In genomic region chr17:43020789-43021738, GRCh38 we compare ENCODE assay signal across 1 cellular context.
TF ChIP-seq lines count a peak whose summit lies in the region.

No MANE protein-coding gene starts in this region.

TF ChIP-seq in K562, 482 proteins besides CTCF, POLR2A, EP300 and RAD21 (continued from another document and continues in another):
- TF ChIP-seq MGA (IDR thresholded peaks at IDR 0.05) (peak; percentile 83), HMGN3 (IDR thresholded peaks at IDR 0.05; ENCODE audit: borderline replicate concordance, extremely low read depth, insufficient read length, low read depth, low read length) (peak; percentile 82), DLX4 (CRISPR knock-in tag; IDR thresholded peaks at IDR 0.05) (no peak), GABPB1 (CRISPR knock-in tag; IDR thresholded peaks at IDR 0.05) (no peak), ETS2 (tag; IDR thresholded peaks at IDR 0.05; ENCODE audit: borderline replicate concordance, poor library complexity, severe bottlenecking) (no peak), SMARCA5 (IDR thresholded peaks at IDR 0.05) (peak; percentile 66; the same call in 1 of the 2 replicates), ZFP1 (CRISPR knock-in tag; IDR thresholded peaks at IDR 0.05) (no peak), AFF1 (IDR thresholded peaks at IDR 0.05; ENCODE audit: low read depth in 1 of 2, partially characterized antibody in 2 of 2) (peak in 1 of 2 experiments; percentile 75), L3MBTL2 (IDR thresholded peaks at IDR 0.05) (peak; percentile 77), XRCC5 (IDR thresholded peaks at IDR 0.05; ENCODE audit: low read depth, low read length) (no peak), ESRRA (IDR thresholded peaks at IDR 0.05; ENCODE audit: borderline replicate concordance, low read depth) (peak; percentile 83), BCL6 (CRISPR knock-in tag; IDR thresholded peaks at IDR 0.05) (no peak), SOX6 (IDR thresholded peaks at IDR 0.05) (peak; percentile 98), ZNF75A (CRISPR knock-in tag; IDR thresholded peaks at IDR 0.05) (no peak), NR2C2 (CRISPR knock-in tag; IDR thresholded peaks at IDR 0.05) (peak; percentile 59; the same call in 1 of the 2 replicates), NR2C2 (tag; IDR thresholded peaks at IDR 0.05) (peak; percentile 64; the same call in 1 of the 2 replicates), ARNT (IDR thresholded peaks at IDR 0.05) (0 out of 4 replicates have a peak, but pooled peaks of 1 of the 2 experiments have one; percentile 57), YBX1 (IDR thresholded peaks at IDR 0.05) (no peak), NCOA1 (IDR thresholded peaks at IDR 0.05; ENCODE audit: low read depth) (peak; percentile 71; the same call in 1 of the 2 replicates), ZNF140 (CRISPR knock-in tag; IDR thresholded peaks at IDR 0.05) (no peak), CBFB (CRISPR knock-in tag; IDR thresholded peaks at IDR 0.05) (no peak), TGIF2 (CRISPR knock-in tag; IDR thresholded peaks at IDR 0.05) (no peak), FUS (optimal IDR thresholded peaks at IDR 0.05; ENCODE audit: low read depth, low read length) (no peak)
- TF ChIP-seq, protein P1, sequence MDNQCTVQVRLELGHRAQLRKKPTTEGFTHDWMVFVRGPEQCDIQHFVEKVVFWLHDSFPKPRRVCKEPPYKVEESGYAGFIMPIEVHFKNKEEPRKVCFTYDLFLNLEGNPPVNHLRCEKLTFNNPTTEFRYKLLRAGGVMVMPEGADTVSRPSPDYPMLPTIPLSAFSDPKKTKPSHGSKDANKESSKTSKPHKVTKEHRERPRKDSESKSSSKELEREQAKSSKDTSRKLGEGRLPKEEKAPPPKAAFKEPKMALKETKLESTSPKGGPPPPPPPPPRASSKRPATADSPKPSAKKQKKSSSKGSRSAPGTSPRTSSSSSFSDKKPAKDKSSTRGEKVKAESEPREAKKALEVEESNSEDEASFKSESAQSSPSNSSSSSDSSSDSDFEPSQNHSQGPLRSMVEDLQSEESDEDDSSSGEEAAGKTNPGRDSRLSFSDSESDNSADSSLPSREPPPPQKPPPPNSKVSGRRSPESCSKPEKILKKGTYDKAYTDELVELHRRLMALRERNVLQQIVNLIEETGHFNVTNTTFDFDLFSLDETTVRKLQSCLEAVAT (IDR thresholded peaks at IDR 0.05): peak in 1 of 2 experiments; percentile 64; a peak in 2 of 4 replicates
- TF ChIP-seq, protein P2, sequence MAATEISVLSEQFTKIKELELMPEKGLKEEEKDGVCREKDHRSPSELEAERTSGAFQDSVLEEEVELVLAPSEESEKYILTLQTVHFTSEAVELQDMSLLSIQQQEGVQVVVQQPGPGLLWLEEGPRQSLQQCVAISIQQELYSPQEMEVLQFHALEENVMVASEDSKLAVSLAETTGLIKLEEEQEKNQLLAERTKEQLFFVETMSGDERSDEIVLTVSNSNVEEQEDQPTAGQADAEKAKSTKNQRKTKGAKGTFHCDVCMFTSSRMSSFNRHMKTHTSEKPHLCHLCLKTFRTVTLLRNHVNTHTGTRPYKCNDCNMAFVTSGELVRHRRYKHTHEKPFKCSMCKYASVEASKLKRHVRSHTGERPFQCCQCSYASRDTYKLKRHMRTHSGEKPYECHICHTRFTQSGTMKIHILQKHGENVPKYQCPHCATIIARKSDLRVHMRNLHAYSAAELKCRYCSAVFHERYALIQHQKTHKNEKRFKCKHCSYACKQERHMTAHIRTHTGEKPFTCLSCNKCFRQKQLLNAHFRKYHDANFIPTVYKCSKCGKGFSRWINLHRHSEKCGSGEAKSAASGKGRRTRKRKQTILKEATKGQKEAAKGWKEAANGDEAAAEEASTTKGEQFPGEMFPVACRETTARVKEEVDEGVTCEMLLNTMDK (IDR thresholded peaks at IDR 0.05; ENCODE audit: borderline replicate concordance, insufficient read depth, low read depth, low read length, poor library complexity, severe bottlenecking): no peak
- TF ChIP-seq, protein P3, sequence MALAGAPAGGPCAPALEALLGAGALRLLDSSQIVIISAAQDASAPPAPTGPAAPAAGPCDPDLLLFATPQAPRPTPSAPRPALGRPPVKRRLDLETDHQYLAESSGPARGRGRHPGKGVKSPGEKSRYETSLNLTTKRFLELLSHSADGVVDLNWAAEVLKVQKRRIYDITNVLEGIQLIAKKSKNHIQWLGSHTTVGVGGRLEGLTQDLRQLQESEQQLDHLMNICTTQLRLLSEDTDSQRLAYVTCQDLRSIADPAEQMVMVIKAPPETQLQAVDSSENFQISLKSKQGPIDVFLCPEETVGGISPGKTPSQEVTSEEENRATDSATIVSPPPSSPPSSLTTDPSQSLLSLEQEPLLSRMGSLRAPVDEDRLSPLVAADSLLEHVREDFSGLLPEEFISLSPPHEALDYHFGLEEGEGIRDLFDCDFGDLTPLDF (CRISPR knock-in tag; IDR thresholded peaks at IDR 0.05): no peak
- TF ChIP-seq, protein P4, sequence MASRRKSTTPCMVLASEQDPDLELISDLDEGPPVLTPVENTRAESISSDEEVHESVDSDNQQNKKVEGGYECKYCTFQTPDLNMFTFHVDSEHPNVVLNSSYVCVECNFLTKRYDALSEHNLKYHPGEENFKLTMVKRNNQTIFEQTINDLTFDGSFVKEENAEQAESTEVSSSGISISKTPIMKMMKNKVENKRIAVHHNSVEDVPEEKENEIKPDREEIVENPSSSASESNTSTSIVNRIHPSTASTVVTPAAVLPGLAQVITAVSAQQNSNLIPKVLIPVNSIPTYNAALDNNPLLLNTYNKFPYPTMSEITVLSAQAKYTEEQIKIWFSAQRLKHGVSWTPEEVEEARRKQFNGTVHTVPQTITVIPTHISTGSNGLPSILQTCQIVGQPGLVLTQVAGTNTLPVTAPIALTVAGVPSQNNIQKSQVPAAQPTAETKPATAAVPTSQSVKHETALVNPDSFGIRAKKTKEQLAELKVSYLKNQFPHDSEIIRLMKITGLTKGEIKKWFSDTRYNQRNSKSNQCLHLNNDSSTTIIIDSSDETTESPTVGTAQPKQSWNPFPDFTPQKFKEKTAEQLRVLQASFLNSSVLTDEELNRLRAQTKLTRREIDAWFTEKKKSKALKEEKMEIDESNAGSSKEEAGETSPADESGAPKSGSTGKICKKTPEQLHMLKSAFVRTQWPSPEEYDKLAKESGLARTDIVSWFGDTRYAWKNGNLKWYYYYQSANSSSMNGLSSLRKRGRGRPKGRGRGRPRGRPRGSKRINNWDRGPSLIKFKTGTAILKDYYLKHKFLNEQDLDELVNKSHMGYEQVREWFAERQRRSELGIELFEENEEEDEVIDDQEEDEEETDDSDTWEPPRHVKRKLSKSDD (conservative IDR thresholded peaks at IDR 0.05; ENCODE audit: low read length): no peak
- TF ChIP-seq, protein P5, sequence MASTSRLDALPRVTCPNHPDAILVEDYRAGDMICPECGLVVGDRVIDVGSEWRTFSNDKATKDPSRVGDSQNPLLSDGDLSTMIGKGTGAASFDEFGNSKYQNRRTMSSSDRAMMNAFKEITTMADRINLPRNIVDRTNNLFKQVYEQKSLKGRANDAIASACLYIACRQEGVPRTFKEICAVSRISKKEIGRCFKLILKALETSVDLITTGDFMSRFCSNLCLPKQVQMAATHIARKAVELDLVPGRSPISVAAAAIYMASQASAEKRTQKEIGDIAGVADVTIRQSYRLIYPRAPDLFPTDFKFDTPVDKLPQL (IDR thresholded peaks at IDR 0.05; ENCODE audit: extremely low read depth, insufficient read length): no peak
